In genomic region chr2:143176606-143177005, GRCh38 we compare ENCODE assay signal across 11 cellular contexts.
DNase-seq lines count a peak whose midpoint lies in the region; ATAC-seq, FAIRE-seq and TF ChIP-seq lines count a peak whose summit lies in the region.
"Had no signal": no experiment of that assay in that cellular context is flagged by ENCODE, and none has a peak within 500 bp of the region (broad histone marks: within the 10 kb centered on the region; RNA-seq: fewer than 3 reads in every experiment).

No MANE protein-coding gene starts in this region.

- no peak for DNase-seq in GM18507 (ENCODE audit: extremely low spot score, insufficient read length, low read depth)
- no peak for DNase-seq in RKO (ENCODE audit: low spot score)
- no peak for DNase-seq in NCI-H526 treated with DMSO at 0.1 percent for 48 hours (lab: John Stamatoyannopoulos, UW)
- no peak for DNase-seq in ACHN
- no peak for DNase-seq in NCI-H2107 (lab: John Stamatoyannopoulos, UW)
- DNase-seq: effector CD8-positive, alpha-beta T cell; NCI-H226 had no signal

- H3K79me2 ChIP-seq in OCI-LY3 (ENCODE audit: low read length), result peaks cover 6% of the 10 kb centered on the region; the same call in 1 of the 2 replicates

- H3K4me2 ChIP-seq in OCI-LY3 (ENCODE audit: low read length), result peak overlapping the region; percentile 68

- TF ChIP-seq CTCF in OCI-LY3 (IDR thresholded peaks at IDR 0.05; ENCODE audit: low read depth, low read length), result no peak

- H3K4me3 ChIP-seq in OCI-LY3 (ENCODE audit: low read length) (no peak overlapping the region; the same call in 1 of the 2 replicates), muscle layer of duodenum (ENCODE audit: low read depth in 1 of 2, low read length in 2 of 2) (no peak overlapping the region)

- H3K9ac ChIP-seq in OCI-LY3 (ENCODE audit: low read length), result no peak overlapping the region

- H2AFZ ChIP-seq in OCI-LY3 (ENCODE audit: low read depth, low read length), result no peak overlapping the region

- H3K9me3 ChIP-seq in OCI-LY3 (ENCODE audit: insufficient read depth, low read length) (no peaks in the 10 kb centered on the region; the same call in 1 of the 2 replicates), muscle layer of duodenum (ENCODE audit: control insufficient read depth in 1 of 2, low read length in 2 of 2) (peaks cover 0 to 4% of the 10 kb centered on the region in 2 donors)

- H3K27ac ChIP-seq in OCI-LY3 (ENCODE audit: low read length) (no peak overlapping the region), muscle layer of duodenum (ENCODE audit: low read length) (peak overlapping the region; percentile 19)

- peak; percentile 50 for FAIRE-seq in GM18507 (lab: Jason Lieb, UNC)
- FAIRE-seq: H1 had no signal

- no peaks in the 10 kb centered on the region for H3K27me3 ChIP-seq in OCI-LY3 (ENCODE audit: low read depth, low read length)
- no peaks in the 10 kb centered on the region for H3K27me3 ChIP-seq in muscle layer of duodenum (ENCODE audit: low read depth, low read length)

- in situ Hi-C loops in ACHN (cut with HindIII; ENCODE audit: low pct_ligation_motif_present, low pct_unique_long_range_greater_than_20kb, low sequenced_read_pairs), result no loop called here

- peaks cover 5% of the 10 kb centered on the region for H3K36me3 ChIP-seq in OCI-LY3 (replicated peaks; ENCODE audit: low read depth, low read length)
- no peaks in the 10 kb centered on the region for H3K36me3 ChIP-seq in muscle layer of duodenum (ENCODE audit: control insufficient read depth in 1 of 2, insufficient read depth in 2 of 2, low read length in 2 of 2)

- H4K20me1 ChIP-seq in OCI-LY3 (ENCODE audit: insufficient read depth, low read length), result peaks cover 14% of the 10 kb centered on the region; the same call in 1 of the 2 replicates

- H3K4me1 ChIP-seq in OCI-LY3 (ENCODE audit: low read length) (peaks cover 12% of the 10 kb centered on the region), muscle layer of duodenum (ENCODE audit: control insufficient read depth in 1 of 2, insufficient read depth in 2 of 2, low read length in 2 of 2) (no peaks in the 10 kb centered on the region)

- ATAC-seq in GM21619 (IDR thresholded peaks at IDR 0.05; ENCODE audit: unreplicated experiment), result peak; percentile 26
